Comparison of ENCODE assay signal across 19 cellular contexts in the genomic region with DNA sequence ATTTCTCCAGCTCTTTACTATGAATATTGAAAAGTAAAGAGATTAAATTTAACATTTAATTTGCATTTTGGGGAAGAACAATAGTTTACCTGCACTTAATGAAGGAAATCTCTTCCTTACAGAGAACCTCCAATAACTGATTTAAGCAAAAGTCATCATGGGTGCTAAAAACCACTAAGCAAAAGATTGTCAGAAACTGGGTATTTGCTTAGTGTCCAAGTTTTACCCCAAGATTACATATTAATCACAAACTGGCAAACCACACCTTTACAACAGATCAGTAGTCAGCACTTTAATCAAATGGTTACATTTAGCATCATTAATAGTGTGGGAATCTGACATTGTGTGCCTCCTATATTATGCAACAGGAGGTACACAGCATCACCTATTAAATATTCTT. TPM values are rescaled to one million over a fixed set of nuclear protein-coding genes. Genes with fewer than 3 reads are reported as not detected.
DNase-seq lines count a peak whose midpoint lies in the region; ATAC-seq and TF ChIP-seq lines count a peak whose summit lies in the region.
"Had no signal": no experiment of that assay in that cellular context is flagged by ENCODE, and none has a peak within 500 bp of the region (broad histone marks: within the 10 kb centered on the region; RNA-seq: fewer than 3 reads in every experiment).

No MANE protein-coding gene starts in this region.

- H2AK5ac ChIP-seq in mesendoderm (ENCODE audit: low read length), result no peak overlapping the region

- no peak overlapping the region for H3K27ac Mint-ChIP-seq in activated CD8-positive, alpha-beta memory T cell treated with anti-CD3 and anti-CD28 coated beads, Interleukin-2, amount 10 ng/mL, durations not matched to agents 7 days and 5 days
- H3K27ac Mint-ChIP-seq in brain (peak overlapping the region in 2 of 5 experiments; percentile 4 to 97), neural progenitor cell (no peak overlapping the region)

- H3K9me3 Mint-ChIP-seq in activated CD8-positive, alpha-beta memory T cell treated with anti-CD3 and anti-CD28 coated beads, Interleukin-2, amount 10 ng/mL, durations not matched to agents 7 days and 5 days (ENCODE audit: low read depth), result no peaks in the 10 kb centered on the region
- H3K9me3 Mint-ChIP-seq in brain, result peaks cover 9 to 21% (median 14%) of the 10 kb centered on the region in 5 experiments
- peaks cover 16% of the 10 kb centered on the region for H3K9me3 Mint-ChIP-seq in neural progenitor cell

- H2BK120ac ChIP-seq in mesendoderm (ENCODE audit: low read depth, low read length), result no peak overlapping the region

- H3K4me3 ChIP-seq in MM.1S (ENCODE audit: low read length), result no peak overlapping the region
- H3K4me3 ChIP-seq in neural progenitor cell, result no peak overlapping the region
- H3K4me3 ChIP-seq in mesendoderm (ENCODE audit: low read length), result no peak overlapping the region
- H3K4me3 ChIP-seq: lung, SJSA1 had no signal

- H3K27me3 Mint-ChIP-seq in activated CD8-positive, alpha-beta memory T cell treated with anti-CD3 and anti-CD28 coated beads, Interleukin-2, amount 10 ng/mL, durations not matched to agents 7 days and 5 days, result no peaks in the 10 kb centered on the region
- H3K27me3 Mint-ChIP-seq in brain (peaks cover 6% of the 10 kb centered on the region), neural progenitor cell (ENCODE audit: insufficient read depth, low read depth) (peaks cover 3% of the 10 kb centered on the region)

- H3K4me2 ChIP-seq in MM.1S (ENCODE audit: low read depth, low read length) (peak overlapping the region; percentile 85; the same call in 1 of the 2 replicates), neural progenitor cell (peak overlapping the region; percentile 92), mesendoderm (ENCODE audit: low read length) (no peak overlapping the region)

- peaks cover 15% of the 10 kb centered on the region; the same call in 1 of the 2 replicates for H3K4me1 ChIP-seq in MM.1S (ENCODE audit: low read length)
- peaks cover 11% of the 10 kb centered on the region for H3K4me1 ChIP-seq in neural progenitor cell
- peaks cover 4% of the 10 kb centered on the region for H3K4me1 ChIP-seq in mesendoderm (ENCODE audit: control insufficient read depth, low read depth, low read length)

- no peak overlapping the region for H4K5ac ChIP-seq in mesendoderm (ENCODE audit: low read length)

- H3K23ac ChIP-seq in mesendoderm (ENCODE audit: low read length), result no peak overlapping the region

- H3F3A ChIP-seq in MM.1S (ENCODE audit: insufficient read depth, low read length) (peaks cover 20% of the 10 kb centered on the region), neural progenitor cell (ENCODE audit: low read depth) (peaks cover 3% of the 10 kb centered on the region)

- H3K9ac ChIP-seq in MM.1S (ENCODE audit: low read length) (no peak overlapping the region), neural progenitor cell (no peak overlapping the region), mesendoderm (ENCODE audit: low read length) (no peak overlapping the region)

- H3K27me3 ChIP-seq in MM.1S (replicated peaks; ENCODE audit: insufficient read depth, low read length) (no peaks in the 10 kb centered on the region), neural progenitor cell (no peaks in the 10 kb centered on the region), mesendoderm (ENCODE audit: insufficient read depth, low read length, poor library complexity) (no peaks in the 10 kb centered on the region)
- H3K27me3 ChIP-seq: SJSA1 had no signal

- ATAC-seq in activated CD8-positive, alpha-beta memory T cell treated with anti-CD3 and anti-CD28 coated beads, Interleukin-2, amount 10 ng/mL, durations not matched to agents 7 days and 5 days, result no peak
- ATAC-seq in GM19351 (IDR thresholded peaks at IDR 0.05; ENCODE audit: unreplicated experiment), result no peak
- no peak for ATAC-seq in HG03039 (IDR thresholded peaks at IDR 0.05; ENCODE audit: unreplicated experiment)
- ATAC-seq: HCT116 had no signal

- no peak overlapping the region for H3K56ac ChIP-seq in mesendoderm (ENCODE audit: low read length)

- H4K8ac ChIP-seq in mesendoderm (ENCODE audit: low read depth, low read length), result no peak overlapping the region

- H3K79me2 ChIP-seq in MM.1S (ENCODE audit: low read length) (peaks cover 70% of the 10 kb centered on the region), neural progenitor cell (ENCODE audit: low read depth) (peaks cover 70% of the 10 kb centered on the region), mesendoderm (ENCODE audit: control insufficient read depth, insufficient read depth, low read length) (peaks cover 45% of the 10 kb centered on the region)

- H2AFZ ChIP-seq in MM.1S (ENCODE audit: low read length) (no peak overlapping the region), neural progenitor cell (replicated peaks) (no peak overlapping the region)

- H2BK15ac ChIP-seq in mesendoderm (replicated peaks; ENCODE audit: low read depth), result no peak overlapping the region

- H3K36me3 Mint-ChIP-seq in activated CD8-positive, alpha-beta memory T cell treated with anti-CD3 and anti-CD28 coated beads, Interleukin-2, amount 10 ng/mL, durations not matched to agents 7 days and 5 days, result peaks cover 15% of the 10 kb centered on the region
- peaks cover 32% of the 10 kb centered on the region for H3K36me3 Mint-ChIP-seq in brain
- peaks cover 16% of the 10 kb centered on the region for H3K36me3 Mint-ChIP-seq in neural progenitor cell

- H3K4me3 Mint-ChIP-seq in activated CD8-positive, alpha-beta memory T cell treated with anti-CD3 and anti-CD28 coated beads, Interleukin-2, amount 10 ng/mL, durations not matched to agents 7 days and 5 days, result peak overlapping the region; percentile 86
- H3K4me3 Mint-ChIP-seq in brain, result peak overlapping the region; percentile 88 to 99 (median 92)
- H3K4me3 Mint-ChIP-seq in neural progenitor cell, result peak overlapping the region; percentile 71

- no peak overlapping the region for H3K27ac ChIP-seq in MM.1S (ENCODE audit: low read length)
- H3K27ac ChIP-seq in neural progenitor cell, result peak overlapping the region; percentile 17
- no peak overlapping the region for H3K27ac ChIP-seq in mesendoderm (ENCODE audit: low read depth, low read length)
- H3K27ac ChIP-seq: SJSA1 had no signal

- H3K18ac ChIP-seq in mesendoderm (ENCODE audit: low read length), result no peak overlapping the region

- DNase-seq in activated CD8-positive, alpha-beta memory T cell treated with anti-CD3 and anti-CD28 coated beads, Interleukin-2, amount 10 ng/mL, durations not matched to agents 7 days and 5 days, result no peak
- no peak for DNase-seq in activated CD8-positive, alpha-beta memory T cell treated with anti-CD3 and anti-CD28 coated beads, Interleukin-2, amount 50 U/mL, for 4 hours
- DNase-seq in MM.1S, result no peak
- DNase-seq in neural progenitor cell (ENCODE audit: low spot score), result no peak
- DNase-seq in mesendoderm, result no peak
- DNase-seq: activated CD4-positive, CD25-positive, alpha-beta regulatory T cell; activated gamma-delta T cell treated with Interleukin-2 at 50 U/mL for 16 hours; caudate nucleus; EL; hippocampal formation; NCI-H1694 treated with DMSO at 0.1 percent for 48 hours; NCI-H526 treated with DMSO at 0.1 percent for 48 hours; posterior cingulate gyrus had no signal

- H3K36me3 ChIP-seq in MM.1S (replicated peaks; ENCODE audit: insufficient read depth, low read length), result no peaks in the 10 kb centered on the region
- no peaks in the 10 kb centered on the region for H3K36me3 ChIP-seq in neural progenitor cell
- no peaks in the 10 kb centered on the region for H3K36me3 ChIP-seq in mesendoderm (ENCODE audit: control insufficient read depth, insufficient read depth, low read length)
- H3K36me3 ChIP-seq: SJSA1 had no signal

- peaks cover 5% of the 10 kb centered on the region for H3K79me1 ChIP-seq in mesendoderm (ENCODE audit: low read length)

- CTCF ChIA-PET in activated CD8-positive, alpha-beta memory T cell treated with anti-CD3 and anti-CD28 coated beads, Interleukin-2, amount 10 ng/mL, durations not matched to agents 7 days and 5 days (lab: Charles Lee), result no interaction called here

- TF ChIP-seq CTCF in MM.1S (IDR thresholded peaks at IDR 0.05; ENCODE audit: low read length) (no peak), brain (conservative IDR thresholded peaks at IDR 0.05) (no peak), neural progenitor cell (IDR thresholded peaks at IDR 0.05) (no peak)

- no peaks in the 10 kb centered on the region for H3K9me2 ChIP-seq in MM.1S (replicated peaks; ENCODE audit: insufficient read depth, low read length)

- no peak overlapping the region for H3K4ac ChIP-seq in mesendoderm (ENCODE audit: low read depth, low read length)

- H3K4me1 Mint-ChIP-seq in activated CD8-positive, alpha-beta memory T cell treated with anti-CD3 and anti-CD28 coated beads, Interleukin-2, amount 10 ng/mL, durations not matched to agents 7 days and 5 days, result peaks cover 38% of the 10 kb centered on the region
- H3K4me1 Mint-ChIP-seq in brain (peaks cover 46% of the 10 kb centered on the region), neural progenitor cell (peaks cover 13% of the 10 kb centered on the region)

- no peaks in the 10 kb centered on the region for H3K9me3 ChIP-seq in MM.1S (replicated peaks; ENCODE audit: insufficient read depth, low read length)
- no peaks in the 10 kb centered on the region for H3K9me3 ChIP-seq in neural progenitor cell (ENCODE audit: low read depth)
- H3K9me3 ChIP-seq: SJSA1 had no signal

- H4K20me1 ChIP-seq in MM.1S (ENCODE audit: insufficient read depth, low read length), result no peaks in the 10 kb centered on the region; the same call in 1 of the 2 replicates
- H4K20me1 ChIP-seq in neural progenitor cell (ENCODE audit: low read depth), result peaks cover 21% of the 10 kb centered on the region

- H2BK5ac ChIP-seq in mesendoderm (ENCODE audit: low read length), result no peak overlapping the region

RNA-seq across cellular contexts. Expression of a gene that starts 2.7 kb away (rescaled TPM):
- 10 to 100 TPM; 36.9 to 41.7 TPM for total RNA-seq in activated CD8-positive, alpha-beta memory T cell treated with anti-CD3 and anti-CD28 coated beads, Interleukin-2, amount 10 ng/mL, durations not matched to agents 7 days and 5 days
- polyA plus RNA-seq in brain (ENCODE audit: insufficient read depth, low read depth, low replicate concordance), result 10.6 TPM
- total RNA-seq in neural progenitor cell (ENCODE audit: low replicate concordance), result 42.1 and 43.6 TPM in 2 replicates
- 27.3 TPM for polyA plus RNA-seq in mesendoderm (2013, experiment 1 of 2)
- 28.1 TPM for polyA plus RNA-seq in mesendoderm (2013, experiment 2 of 2)
